In the genomic region with DNA sequence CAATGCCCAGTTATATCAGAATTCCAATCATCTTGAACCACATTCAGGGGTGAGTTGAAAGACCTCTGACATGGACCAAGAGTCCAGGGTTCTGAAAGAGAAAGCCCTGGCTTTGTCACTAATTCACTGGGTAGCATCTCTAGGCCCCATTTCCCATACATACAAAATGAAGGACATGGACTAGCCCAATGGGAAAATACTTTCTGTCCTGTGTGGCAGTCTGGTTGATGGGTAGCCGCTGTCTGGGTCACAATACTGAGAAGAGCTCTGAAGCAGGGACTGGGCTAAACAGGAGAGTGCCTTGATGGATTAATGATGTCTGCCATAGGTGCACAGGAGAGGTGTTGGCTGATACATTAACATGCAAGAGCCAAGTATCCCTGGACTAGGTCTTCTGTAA, we compare ENCODE assay signal across 29 cellular contexts.
"Had no signal": no experiment of that assay in that cellular context is flagged by ENCODE, and none has a peak within 500 bp of the region (broad histone marks: within the 10 kb centered on the region; RNA-seq: fewer than 3 reads in every experiment).

No MANE protein-coding gene starts in this region.

- H3K4me1 ChIP-seq: pancreas, prostate gland, right lobe of liver, sigmoid colon, stomach, thyroid gland, tibial nerve, upper lobe of left lung, uterus had no signal

- H3K4me3 Mint-ChIP-seq: naive B cell; naive thymus-derived CD8-positive, alpha-beta T cell; natural killer cell treated with Interleukin-12 subunit alpha and Interleukin-12 subunit beta and Interleukin-15 and Interleukin-18, amount 100 ng/mL, for 72 hours; nephron progenitor cell; neural crest cell; stimulated activated effector memory CD8-positive, alpha-beta T cell treated with anti-CD3 and anti-CD28 coated beads, Interleukin-12 subunit alpha, Interleukin-12 subunit beta, amount 100 ng/mL, for 72 hours; stimulated activated naive B cell treated with anti-CD40 and anti-IgM and Interleukin-4, amounts not matched to agents 10 μg/mL and 1 μg/mL and 100 μg/mL, for 72 hours; stimulated activated naive CD8-positive, alpha-beta T cell treated with anti-CD3 and anti-CD28 coated beads, Interleukin-15, Interleukin-2, amounts not matched to agents 100 ng/mL and 50 ng/mL, for 24 hours had no signal

- H3K27ac ChIP-seq: neutrophil, pancreas, prostate gland, right lobe of liver, sigmoid colon, stomach, thoracic aorta, thyroid gland, tibial nerve, upper lobe of left lung, uterus had no signal

- H3K4me3 ChIP-seq: pancreas, prostate gland, right lobe of liver, sigmoid colon, stomach, thoracic aorta, thyroid gland, tibial nerve, upper lobe of left lung, uterus had no signal

- H3K27ac Mint-ChIP-seq: naive B cell; naive thymus-derived CD8-positive, alpha-beta T cell; natural killer cell treated with Interleukin-12 subunit alpha and Interleukin-12 subunit beta and Interleukin-15 and Interleukin-18, amount 100 ng/mL, for 72 hours; nephron progenitor cell; stimulated activated effector memory CD8-positive, alpha-beta T cell treated with anti-CD3 and anti-CD28 coated beads, Interleukin-12 subunit alpha, Interleukin-12 subunit beta, amount 100 ng/mL, for 72 hours; stimulated activated naive B cell treated with anti-CD40 and anti-IgM and Interleukin-4, amounts not matched to agents 10 μg/mL and 1 μg/mL and 100 μg/mL, for 72 hours; stimulated activated naive CD8-positive, alpha-beta T cell treated with anti-CD3 and anti-CD28 coated beads, Interleukin-15, Interleukin-2, amounts not matched to agents 100 ng/mL and 50 ng/mL, for 24 hours had no signal

- H3K27me3 ChIP-seq: neutrophil, pancreas, right lobe of liver, sigmoid colon, stomach, thyroid gland, tibial nerve, upper lobe of left lung, uterus had no signal

- H3K9me3 ChIP-seq: neutrophil, pancreas, prostate gland, right lobe of liver, sigmoid colon, stomach, thoracic aorta, thyroid gland, tibial nerve, upper lobe of left lung, uterus had no signal

- DNase-seq: naive B cell; naive thymus-derived CD8-positive, alpha-beta T cell; nephron progenitor cell; nucleus accumbens; pancreas; retina; right cardiac atrium; right lobe of liver; sigmoid colon; small intestine; stimulated activated CD4-positive, alpha-beta T cell treated with anti-CD3 and anti-CD28 coated beads, Interleukin-15, amount 100 ng/mL, for 24 hours; stimulated activated CD4-positive, alpha-beta T cell treated with anti-CD3 and anti-CD28 coated beads, Interleukin-2, amount 100 ng/mL, for 24 hours; stimulated activated CD4-positive, alpha-beta T cell treated with anti-CD3 and anti-CD28 coated beads, Interleukin-2, amount 100 ng/mL, for 48 hours; stimulated activated CD4-positive, alpha-beta T cell treated with anti-CD3 and anti-CD28 coated beads, Interleukin-4, amount 100 ng/mL, for 24 hours; stimulated activated naive B cell treated with anti-CD40 and anti-IgM and Interleukin-4, amounts not matched to agents 10 μg/mL and 1 μg/mL and 100 μg/mL, for 72 hours; stimulated activated naive CD4-positive, alpha-beta T cell treated with Interleukin-2 at 50 U/mL for 16 hours; stomach; thyroid gland; trophoblast cell; upper lobe of left lung; uterus had no signal

- H3K36me3 ChIP-seq: neutrophil, pancreas, prostate gland, right lobe of liver, sigmoid colon, stomach, thoracic aorta, thyroid gland, tibial nerve, upper lobe of left lung, uterus had no signal

- H3K9me3 Mint-ChIP-seq: naive B cell; natural killer cell treated with Interleukin-12 subunit alpha and Interleukin-12 subunit beta and Interleukin-15 and Interleukin-18, amount 100 ng/mL, for 72 hours; nephron progenitor cell; neural crest cell; stimulated activated effector memory CD8-positive, alpha-beta T cell treated with anti-CD3 and anti-CD28 coated beads, Interleukin-12 subunit alpha, Interleukin-12 subunit beta, amount 100 ng/mL, for 72 hours; stimulated activated naive B cell treated with anti-CD40 and anti-IgM and Interleukin-4, amounts not matched to agents 10 μg/mL and 1 μg/mL and 100 μg/mL, for 72 hours; stimulated activated naive CD8-positive, alpha-beta T cell treated with anti-CD3 and anti-CD28 coated beads, Interleukin-15, Interleukin-2, amounts not matched to agents 100 ng/mL and 50 ng/mL, for 24 hours had no signal

- H3K27me3 Mint-ChIP-seq: natural killer cell treated with Interleukin-12 subunit alpha and Interleukin-12 subunit beta and Interleukin-15 and Interleukin-18, amount 100 ng/mL, for 72 hours; stimulated activated naive B cell treated with anti-CD40 and anti-IgM and Interleukin-4, amounts not matched to agents 10 μg/mL and 1 μg/mL and 100 μg/mL, for 72 hours; stimulated activated naive CD8-positive, alpha-beta T cell treated with anti-CD3 and anti-CD28 coated beads, Interleukin-15, Interleukin-2, amounts not matched to agents 100 ng/mL and 50 ng/mL, for 24 hours had no signal

- ATAC-seq: naive thymus-derived CD8-positive, alpha-beta T cell; natural killer cell treated with Interleukin-12 subunit alpha and Interleukin-12 subunit beta and Interleukin-15 and Interleukin-18, amount 100 ng/mL, for 72 hours; pancreas; right cardiac atrium; stimulated activated effector memory CD8-positive, alpha-beta T cell treated with anti-CD3 and anti-CD28 coated beads, Interleukin-12 subunit alpha, Interleukin-12 subunit beta, amount 100 ng/mL, for 72 hours; stimulated activated naive B cell treated with anti-CD40 and anti-IgM and Interleukin-4, amounts not matched to agents 10 μg/mL and 1 μg/mL and 100 μg/mL, for 72 hours had no signal

- H3K36me3 Mint-ChIP-seq: naive B cell; naive thymus-derived CD8-positive, alpha-beta T cell; natural killer cell treated with Interleukin-12 subunit alpha and Interleukin-12 subunit beta and Interleukin-15 and Interleukin-18, amount 100 ng/mL, for 72 hours; stimulated activated effector memory CD8-positive, alpha-beta T cell treated with anti-CD3 and anti-CD28 coated beads, Interleukin-12 subunit alpha, Interleukin-12 subunit beta, amount 100 ng/mL, for 72 hours; stimulated activated naive B cell treated with anti-CD40 and anti-IgM and Interleukin-4, amounts not matched to agents 10 μg/mL and 1 μg/mL and 100 μg/mL, for 72 hours had no signal

- H3K4me1 Mint-ChIP-seq: naive B cell; naive thymus-derived CD8-positive, alpha-beta T cell; stimulated activated effector memory CD8-positive, alpha-beta T cell treated with anti-CD3 and anti-CD28 coated beads, Interleukin-12 subunit alpha, Interleukin-12 subunit beta, amount 100 ng/mL, for 72 hours; stimulated activated naive B cell treated with anti-CD40 and anti-IgM and Interleukin-4, amounts not matched to agents 10 μg/mL and 1 μg/mL and 100 μg/mL, for 72 hours had no signal
